ENCODE assay signal across 25 cellular contexts in the genomic region with DNA sequence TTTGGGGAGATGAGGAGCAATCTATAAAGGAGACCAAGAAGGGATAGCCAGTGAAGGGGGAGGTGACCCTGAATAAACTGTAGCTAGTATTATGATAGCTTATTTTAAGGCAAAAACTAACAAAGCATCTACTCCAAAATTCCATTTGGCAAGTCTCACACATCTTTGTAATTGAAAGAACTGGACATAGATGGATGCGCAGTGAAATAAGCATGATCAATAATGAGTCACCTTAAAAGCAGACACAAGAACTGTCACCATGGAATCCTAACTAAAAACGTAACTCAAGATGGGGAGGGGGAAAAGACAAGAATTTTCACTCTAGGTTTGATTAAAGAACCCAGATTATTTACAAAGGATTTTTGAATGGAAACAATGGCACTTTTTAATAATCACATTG.
DNase-seq lines count a peak whose midpoint lies in the region; ATAC-seq and TF ChIP-seq lines count a peak whose summit lies in the region.
"Had no signal": no experiment of that assay in that cellular context is flagged by ENCODE, and none has a peak within 500 bp of the region (broad histone marks: within the 10 kb centered on the region; RNA-seq: fewer than 3 reads in every experiment).

No MANE protein-coding gene starts in this region.

- H4K91ac ChIP-seq in IMR-90 (ENCODE audit: insufficient read depth, low read depth, low read length), result no peak overlapping the region

- TF ChIP-seq CTCF in IMR-90 (conservative IDR thresholded peaks at IDR 0.05; ENCODE audit: low read depth, low read length) (no peak), brain microvascular endothelial cell (IDR thresholded peaks at IDR 0.05; ENCODE audit: low read depth, low read length, missing control alignments) (no peak)

- H3K4me3 ChIP-seq in IMR-90 (ENCODE audit: insufficient read depth, low read depth, low read length), result no peak overlapping the region
- H3K4me3 ChIP-seq in brain microvascular endothelial cell (ENCODE audit: low read depth, low read length), result no peak overlapping the region
- H3K4me3 ChIP-seq: BLaER1, heart left ventricle, ovary, Peyer's patch, spleen, transverse colon had no signal

- H3K36me3 ChIP-seq in IMR-90 (ENCODE audit: control insufficient read depth, insufficient read depth, low read length) (no peaks in the 10 kb centered on the region; the same call in 1 of the 2 replicates), brain microvascular endothelial cell (replicated peaks) (no peaks in the 10 kb centered on the region)
- H3K36me3 ChIP-seq: heart left ventricle, ovary, Peyer's patch, transverse colon had no signal

- peak; percentile 24; the same call in 1 of the 2 replicates for ATAC-seq in IMR-90 (ENCODE audit: low read depth)
- no peak for ATAC-seq in GM18867 (IDR thresholded peaks at IDR 0.05; ENCODE audit: unreplicated experiment)
- ATAC-seq in HG03565 (IDR thresholded peaks at IDR 0.05; ENCODE audit: unreplicated experiment), result no peak
- ATAC-seq in HG03196 (IDR thresholded peaks at IDR 0.05; ENCODE audit: unreplicated experiment), result no peak
- ATAC-seq: activated CD8-positive, alpha-beta T cell treated with anti-CD3 and anti-CD28 coated beads, Interleukin-2, amount 10 ng/mL, durations not matched to agents 7 days and 5 days; activated naive CD8-positive, alpha-beta T cell treated with anti-CD3 and anti-CD28 coated beads, Interleukin-2, amount 50 U/mL, for 24 hours; heart left ventricle; left colon had no signal

- H2AFZ ChIP-seq in IMR-90 (replicated peaks; ENCODE audit: low read length, poor library complexity), result no peak overlapping the region

- H4K8ac ChIP-seq in IMR-90 (ENCODE audit: low read depth in 2 of 2, low read length in 2 of 2), result no peak overlapping the region

- no peak overlapping the region for H4K5ac ChIP-seq in IMR-90 (ENCODE audit: low read depth, low read length)

- H3K27ac ChIP-seq in IMR-90 (ENCODE audit: insufficient read depth, low read length), result no peak overlapping the region
- H3K27ac ChIP-seq in brain microvascular endothelial cell, result no peak overlapping the region
- H3K27ac ChIP-seq: BLaER1, heart left ventricle, ovary, Peyer's patch, spleen, transverse colon had no signal

- no peak for TF ChIP-seq RAD21 in IMR-90 (IDR thresholded peaks at IDR 0.05; ENCODE audit: low read length)

- H3K79me1 ChIP-seq in IMR-90 (ENCODE audit: low read depth in 1 of 2, low read length in 2 of 2), result peaks cover 23 to 47% of the 10 kb centered on the region in 2 experiments

- no CpG with 5 or more reads among the region's 2 CpGs for WGBS in IMR-90 (ENCODE audit: extremely low coverage in 2 of 2, insufficient read length in 1 of 2), 2 experiments

- no peaks in the 10 kb centered on the region for H3K27me3 ChIP-seq in IMR-90 (ENCODE audit: control insufficient read depth, insufficient read depth, low read length)
- no peaks in the 10 kb centered on the region for H3K27me3 ChIP-seq in brain microvascular endothelial cell (replicated peaks)
- H3K27me3 ChIP-seq: BLaER1, heart left ventricle, ovary, Peyer's patch, spleen, transverse colon had no signal

- in situ Hi-C loops in IMR-90 (cut with MboI; ENCODE audit: low sequenced_read_pairs), result no loop called here
- in situ Hi-C loops in brain microvascular endothelial cell (cut with HindIII; ENCODE audit: low pct_ligation_motif_present, low sequenced_read_pairs), result no loop called here

- peaks cover 37% of the 10 kb centered on the region for H4K20me1 ChIP-seq in IMR-90 (ENCODE audit: insufficient read depth, low read length)

- no peak overlapping the region for H2AK5ac ChIP-seq in IMR-90 (ENCODE audit: low read depth, low read length)

- no peaks in the 10 kb centered on the region for H3K9me3 ChIP-seq in IMR-90 (ENCODE audit: control insufficient read depth, insufficient read depth, low read length)
- H3K9me3 ChIP-seq: BLaER1, heart left ventricle, ovary, Peyer's patch, spleen, transverse colon had no signal

- H3K56ac ChIP-seq in IMR-90 (ENCODE audit: extremely low read depth, insufficient read depth, low read length), result no peak overlapping the region

- POLR2A ChIA-PET in IMR-90 (lab: Charles Lee; ENCODE audit: unreplicated experiment), result no interaction called here

- no peak overlapping the region for H3K18ac ChIP-seq in IMR-90 (ENCODE audit: low read depth, low read length)

- peak; percentile 52 for DNase-seq in EL
- peak; percentile 52 for DNase-seq in IMR-90
- DNase-seq in brain microvascular endothelial cell, result peak; percentile 10
- DNase-seq in non-pigmented ciliary epithelial cell (ENCODE audit: low read depth), result peak; percentile 3
- DNase-seq in NCI-H510A (lab: John Stamatoyannopoulos, UW), result no peak
- DNase-seq: activated CD4-positive, alpha-beta T cell treated with anti-CD3 and anti-CD28 coated beads for 1 hour; activated CD8-positive, alpha-beta T cell treated with anti-CD3 and anti-CD28 coated beads, Interleukin-2, amount 10 ng/mL, durations not matched to agents 7 days and 5 days; activated gamma-delta T cell treated with Interleukin-2 at 50 U/mL for 16 hours; activated naive CD8-positive, alpha-beta T cell treated with anti-CD3 and anti-CD28 coated beads, Interleukin-2, amount 50 U/mL, for 24 hours; activated T-cell treated with anti-CD3 and anti-CD28 coated beads for 4 hours; DMS53; heart left ventricle; left colon; mammary epithelial cell; NCI-H1092 treated with DMSO at 0.1 percent for 48 hours; NCI-H187; NCI-H526 treated with DMSO at 0.1 percent for 48 hours; ovary; Peyer's patch; spleen; transverse colon had no signal

- no peak overlapping the region for H3K4ac ChIP-seq in IMR-90 (ENCODE audit: low read depth, low read length)

- H3K9ac ChIP-seq in IMR-90 (ENCODE audit: low read depth, low read length), result no peak overlapping the region
- H3K9ac ChIP-seq: BLaER1 had no signal

- H2BK20ac ChIP-seq in IMR-90 (ENCODE audit: low read depth, low read length), result no peak overlapping the region

- no peak overlapping the region for H3K4me2 ChIP-seq in IMR-90 (ENCODE audit: low read depth, low read length)
- H3K4me2 ChIP-seq: BLaER1 had no signal

- dilution Hi-C loops in IMR-90 (cut with HindIII; ENCODE audit: low sequenced_read_pairs, unreplicated experiment), result no loop called here

- H2BK5ac ChIP-seq in IMR-90 (ENCODE audit: low read depth, low read length, poor library complexity, severe bottlenecking), result no peak overlapping the region

- H3K14ac ChIP-seq in IMR-90 (replicated peaks; ENCODE audit: low read depth, low read length), result 0 out of 2 replicates have a peak overlapping the region, but pooled peaks have one; percentile 45

- no peak overlapping the region for H2BK15ac ChIP-seq in IMR-90 (ENCODE audit: low read depth, low read length)

- H3K4me1 ChIP-seq in IMR-90 (ENCODE audit: control insufficient read depth, insufficient read depth, low read length), result no peaks in the 10 kb centered on the region
- H3K4me1 ChIP-seq: Peyer's patch, spleen, transverse colon had no signal

- H3K9me1 ChIP-seq in IMR-90 (ENCODE audit: insufficient read depth, low read length), result peaks cover 23% of the 10 kb centered on the region

- no TSS peak for BruUV-seq in IMR-90 (replicated peaks; lab: Mats Ljungman, UMichigan)

- no peak overlapping the region for H2BK120ac ChIP-seq in IMR-90 (ENCODE audit: low read depth, low read length)

- no peak overlapping the region for H2AK9ac ChIP-seq in IMR-90 (replicated peaks; ENCODE audit: low read depth, low read length, poor library complexity)

- no peak overlapping the region for H3K23ac ChIP-seq in IMR-90 (ENCODE audit: low read depth, low read length)

- intact Hi-C loops in IMR-90 (cut with micrococcal nuclease), result no loop called here

- TF ChIP-seq POLR2A in IMR-90 (IDR thresholded peaks at IDR 0.05; ENCODE audit: low read depth, low read length), result no peak

- CTCF ChIA-PET in IMR-90 (lab: Yijun Ruan, JAX), result no interaction called here

TF ChIP-seq in IMR-90, 13 proteins besides CTCF, POLR2A, EP300 and RAD21:
- TF ChIP-seq CHD1 (IDR thresholded peaks at IDR 0.05; ENCODE audit: low read depth, low read length) (no peak), RFX5 (IDR thresholded peaks at IDR 0.05; ENCODE audit: low read depth, low read length) (no peak), RCOR1 (IDR thresholded peaks at IDR 0.05; ENCODE audit: insufficient replicate concordance, low read length) (no peak), MAZ (IDR thresholded peaks at IDR 0.05; ENCODE audit: borderline replicate concordance, low read depth, low read length) (no peak), FOS (IDR thresholded peaks at IDR 0.05; ENCODE audit: low read depth, low read length) (no peak), NFE2L2 (IDR thresholded peaks at IDR 0.05; ENCODE audit: low read depth, low read length) (no peak), BHLHE40 (IDR thresholded peaks at IDR 0.05; ENCODE audit: low read depth, low read length) (no peak)
- TF ChIP-seq, protein P1, sequence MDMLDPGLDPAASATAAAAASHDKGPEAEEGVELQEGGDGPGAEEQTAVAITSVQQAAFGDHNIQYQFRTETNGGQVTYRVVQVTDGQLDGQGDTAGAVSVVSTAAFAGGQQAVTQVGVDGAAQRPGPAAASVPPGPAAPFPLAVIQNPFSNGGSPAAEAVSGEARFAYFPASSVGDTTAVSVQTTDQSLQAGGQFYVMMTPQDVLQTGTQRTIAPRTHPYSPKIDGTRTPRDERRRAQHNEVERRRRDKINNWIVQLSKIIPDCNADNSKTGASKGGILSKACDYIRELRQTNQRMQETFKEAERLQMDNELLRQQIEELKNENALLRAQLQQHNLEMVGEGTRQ (IDR thresholded peaks at IDR 0.05; ENCODE audit: low read depth, low read length), result no peak
